ENCODE assay signal across 26 cellular contexts in genomic region chr5:74028976-74029375, GRCh38.
DNase-seq lines count a peak whose midpoint lies in the region; ATAC-seq and TF ChIP-seq lines count a peak whose summit lies in the region.
"Had no signal": no experiment of that assay in that cellular context is flagged by ENCODE, and none has a peak within 500 bp of the region (broad histone marks: within the 10 kb centered on the region; RNA-seq: fewer than 3 reads in every experiment).

No MANE protein-coding gene starts in this region.

- H3K9me3 Mint-ChIP-seq in activated naive CD8-positive, alpha-beta T cell treated with anti-CD3 and anti-CD28 coated beads, Interleukin-2, amount 50 U/mL, for 24 hours: no peaks in the 10 kb centered on the region
- peaks cover 7% of the 10 kb centered on the region for H3K9me3 Mint-ChIP-seq in nephron progenitor cell

- no peak for TF ChIP-seq CTCF in Loucy (conservative IDR thresholded peaks at IDR 0.05; ENCODE audit: low read length)
- TF ChIP-seq CTCF in WERI-Rb-1 (IDR thresholded peaks at IDR 0.05; ENCODE audit: low read depth, low read length): no peak
- TF ChIP-seq CTCF in nephron progenitor cell (IDR thresholded peaks at IDR 0.05): no peak

- H3F3A ChIP-seq in Loucy (ENCODE audit: low read depth): peaks cover 5% of the 10 kb centered on the region; the same call in 1 of the 2 replicates

- DNase-seq in ELR (ENCODE audit: low read depth): peak; percentile 19
- DNase-seq in WERI-Rb-1: peak; percentile 67
- DNase-seq in left lobe of liver (ENCODE audit: low spot score): no peak
- DNase-seq in activated naive CD8-positive, alpha-beta T cell treated with anti-CD3 and anti-CD28 coated beads, Interleukin-2, amount 50 U/mL, for 24 hours: no peak
- DNase-seq in nephron progenitor cell: no peak
- DNase-seq: ACHN, Calu3, DMS153, DND-41, GM23248, H7, Kasumi-1, MV-4-11, NCI-H1105, NCI-H1436 treated with DMSO at 0.1 percent for 48 hours, NCI-H2029, NCI-H446, NCI-H524 treated with DMSO at 0.1 percent for 48 hours, OCI-M1, Peyer's patch, SIG-M5, SK-N-SH, SW 1271 had no signal

- H2AFZ ChIP-seq in Loucy (ENCODE audit: low read length): peak overlapping the region; percentile 1; the same call in 1 of the 2 replicates
- H2AFZ ChIP-seq: GM23248 had no signal

- H3K4me1 ChIP-seq in Loucy (ENCODE audit: insufficient read depth, low read length, poor library complexity, severe bottlenecking): peaks cover 72% of the 10 kb centered on the region
- H3K4me1 ChIP-seq: Peyer's patch had no signal

- peak overlapping the region; percentile 68 for H3K27ac ChIP-seq in WERI-Rb-1
- H3K27ac ChIP-seq: GM23248, Peyer's patch had no signal

- ATAC-seq in left lobe of liver: no peak
- no peak for ATAC-seq in activated naive CD8-positive, alpha-beta T cell treated with anti-CD3 and anti-CD28 coated beads, Interleukin-2, amount 50 U/mL, for 24 hours
- no peak for ATAC-seq in GM21786 (IDR thresholded peaks at IDR 0.05; ENCODE audit: unreplicated experiment)
- ATAC-seq: HepG2 had no signal

- peaks cover 13% of the 10 kb centered on the region for H3K27me3 Mint-ChIP-seq in activated naive CD8-positive, alpha-beta T cell treated with anti-CD3 and anti-CD28 coated beads, Interleukin-2, amount 50 U/mL, for 24 hours
- H3K27me3 Mint-ChIP-seq in nephron progenitor cell (ENCODE audit: low read depth, poor library complexity): peaks cover 7% of the 10 kb centered on the region

- H3K27me3 ChIP-seq in Loucy (ENCODE audit: insufficient read depth, low read length, poor library complexity, severe bottlenecking) (no peaks in the 10 kb centered on the region), WERI-Rb-1 (ENCODE audit: insufficient read depth, low read depth, severe bottlenecking) (no peaks in the 10 kb centered on the region)
- H3K27me3 ChIP-seq: Peyer's patch had no signal

- peak overlapping the region; percentile 60 for H3K4me2 ChIP-seq in Loucy (ENCODE audit: low read depth, low read length, poor library complexity, severe bottlenecking)
- H3K4me2 ChIP-seq: SK-N-SH had no signal

- no peaks in the 10 kb centered on the region for H3K79me2 ChIP-seq in Loucy (ENCODE audit: insufficient read depth, low read length)

- H3K9me3 ChIP-seq in Loucy (ENCODE audit: insufficient read depth, low read depth, low read length): no peaks in the 10 kb centered on the region
- H3K9me3 ChIP-seq in WERI-Rb-1 (ENCODE audit: severe bottlenecking): no peaks in the 10 kb centered on the region
- H3K9me3 ChIP-seq: Peyer's patch, SK-N-SH had no signal

- H3K27ac Mint-ChIP-seq in activated naive CD8-positive, alpha-beta T cell treated with anti-CD3 and anti-CD28 coated beads, Interleukin-2, amount 50 U/mL, for 24 hours: no peak overlapping the region
- H3K27ac Mint-ChIP-seq in nephron progenitor cell: no peak overlapping the region

- H3K36me3 Mint-ChIP-seq in activated naive CD8-positive, alpha-beta T cell treated with anti-CD3 and anti-CD28 coated beads, Interleukin-2, amount 50 U/mL, for 24 hours (ENCODE audit: low read depth): no peaks in the 10 kb centered on the region
- no peaks in the 10 kb centered on the region for H3K36me3 Mint-ChIP-seq in nephron progenitor cell (ENCODE audit: low read depth)

- peak overlapping the region; percentile 42 for H3K9ac ChIP-seq in Loucy (ENCODE audit: low read depth, low read length, poor library complexity, severe bottlenecking)
- H3K9ac ChIP-seq: GM23248, SK-N-SH had no signal

- H3K4me3 Mint-ChIP-seq in activated naive CD8-positive, alpha-beta T cell treated with anti-CD3 and anti-CD28 coated beads, Interleukin-2, amount 50 U/mL, for 24 hours: no peak overlapping the region
- no peak overlapping the region for H3K4me3 Mint-ChIP-seq in nephron progenitor cell

- H3K36me3 ChIP-seq in Loucy (ENCODE audit: insufficient read depth, low read length) (no peaks in the 10 kb centered on the region), WERI-Rb-1 (no peaks in the 10 kb centered on the region)
- H3K36me3 ChIP-seq: Peyer's patch had no signal

- no peaks in the 10 kb centered on the region for H3K4me1 Mint-ChIP-seq in activated naive CD8-positive, alpha-beta T cell treated with anti-CD3 and anti-CD28 coated beads, Interleukin-2, amount 50 U/mL, for 24 hours
- H3K4me1 Mint-ChIP-seq in nephron progenitor cell: peaks cover 10% of the 10 kb centered on the region

- no peaks in the 10 kb centered on the region for H4K20me1 ChIP-seq in Loucy (ENCODE audit: insufficient read depth, low read length, poor library complexity, severe bottlenecking)

- H3K9me2 ChIP-seq in Loucy (replicated peaks; ENCODE audit: low read depth, low read length): no peaks in the 10 kb centered on the region
- H3K9me2 ChIP-seq: SK-N-SH had no signal

- peak overlapping the region; percentile 7 for H3K4me3 ChIP-seq in Loucy (ENCODE audit: low read length, poor library complexity, severe bottlenecking)
- H3K4me3 ChIP-seq in WERI-Rb-1 (ENCODE audit: low read depth, low read length): no peak overlapping the region
- H3K4me3 ChIP-seq: GM23248, Peyer's patch had no signal

Comparison
In these comparisons a context has a peak if more than half of its experiments do, and no peak if none do; other contexts are left out.
1. DNase-seq: peak in ELR (single experiment) and WERI-Rb-1 (single experiment); none in left lobe of liver (single experiment), activated naive CD8-positive, alpha-beta T cell treated with anti-CD3 and anti-CD28 coated beads, Interleukin-2, amount 50 U/mL, for 24 hours (single experiment) and nephron progenitor cell (single experiment).